18 cellular contexts compared by ENCODE assay signal in genomic region chr20:1417790-1418189, GRCh38.
"Had no signal": no experiment of that assay in that cellular context is flagged by ENCODE, and none has a peak within 500 bp of the region (broad histone marks: within the 10 kb centered on the region; RNA-seq: fewer than 3 reads in every experiment).

No MANE protein-coding gene starts in this region.

- H3K79me2 ChIP-seq: hepatocyte had no signal

- H3K36me3 ChIP-seq: adrenal gland, cardiac muscle cell, prostate gland, right atrium auricular region, suprapubic skin had no signal

- DNase-seq: activated CD4-positive, alpha-beta T cell treated with anti-CD3 and anti-CD28 coated beads, Interleukin-2, amount 50 U/mL, for 1 hour; activated CD4-positive, CD25-positive, alpha-beta regulatory T cell treated with anti-CD3 and anti-CD28 coated beads, Interleukin-2, amount 50 U/mL, for 72 hours; activated CD8-positive, alpha-beta memory T cell treated with anti-CD3 and anti-CD28 coated beads for 24 hours; activated gamma-delta T cell; adrenal gland; effector memory CD4-positive, alpha-beta T cell; left cardiac atrium; occipital lobe; small intestine; stimulated activated CD4-positive, alpha-beta T cell treated with anti-CD3 and anti-CD28 coated beads, Interleukin-4, amount 100 ng/mL, for 1 hour; stimulated activated naive CD8-positive, alpha-beta T cell treated with anti-CD3 and anti-CD28 coated beads, Interleukin-15, amount 100 ng/mL, for 72 hours; T-helper 2 cell had no signal

- H2AFZ ChIP-seq: hepatocyte had no signal

- H3K27me3 ChIP-seq: adrenal gland, cardiac muscle cell, hepatocyte, right atrium auricular region, suprapubic skin had no signal

- H3K4me1 ChIP-seq: adrenal gland, prostate gland, right atrium auricular region, suprapubic skin had no signal

- H3K9me3 ChIP-seq: adrenal gland, prostate gland had no signal

- H3K27ac ChIP-seq: adrenal gland, cardiac muscle cell, hepatocyte, prostate gland, right atrium auricular region, suprapubic skin, VCaP had no signal

- ATAC-seq: left cardiac atrium; stimulated activated naive CD8-positive, alpha-beta T cell treated with anti-CD3 and anti-CD28 coated beads, Interleukin-15, amount 100 ng/mL, for 72 hours had no signal

- H3K4me3 ChIP-seq: adrenal gland, cardiac muscle cell, hepatocyte, prostate gland, right atrium auricular region, suprapubic skin had no signal

- H3K4me2 ChIP-seq: hepatocyte had no signal
